In the genomic region with DNA sequence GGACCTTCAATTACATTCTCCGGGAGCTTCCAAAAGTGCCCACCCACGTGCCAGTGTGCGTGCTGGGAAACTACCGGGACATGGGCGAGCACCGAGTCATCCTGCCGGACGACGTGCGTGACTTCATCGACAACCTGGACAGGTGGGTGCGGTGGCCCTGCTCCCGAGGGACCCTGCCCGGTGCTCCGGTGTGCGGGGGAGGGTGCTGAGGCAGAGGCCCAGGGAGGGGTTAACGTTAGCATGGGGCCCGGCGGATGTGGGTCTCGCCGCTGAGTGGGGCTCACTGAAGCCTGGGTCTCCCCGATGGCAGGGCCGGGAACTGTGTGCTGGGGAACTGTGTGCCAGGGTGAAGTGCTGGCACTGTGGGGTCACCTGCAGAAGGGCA, we compare ENCODE assay signal across 1 cellular context.
TF ChIP-seq lines count a peak whose summit lies in the region.

No MANE protein-coding gene starts in this region.

TF ChIP-seq in K562, 482 proteins besides CTCF, POLR2A, EP300 and RAD21:
- TF ChIP-seq RBM22 (IDR thresholded peaks at IDR 0.05; ENCODE audit: low read depth, low read length, poor library complexity, severe bottlenecking) (peak; percentile 89), JUN (IDR thresholded peaks at IDR 0.05; ENCODE audit: borderline replicate concordance, low read depth, low read length) (no peak), JUN (CRISPR knock-in tag; IDR thresholded peaks at IDR 0.05; ENCODE audit: borderline replicate concordance) (no peak), POLR2G (IDR thresholded peaks at IDR 0.05; ENCODE audit: low read depth, low read length) (peak; percentile 72), MCM7 (IDR thresholded peaks at IDR 0.05) (no peak), TCF7 (IDR thresholded peaks at IDR 0.05; ENCODE audit: borderline replicate concordance) (no peak)
